Comparison of ENCODE assay signal across 9 cellular contexts in the genomic region with DNA sequence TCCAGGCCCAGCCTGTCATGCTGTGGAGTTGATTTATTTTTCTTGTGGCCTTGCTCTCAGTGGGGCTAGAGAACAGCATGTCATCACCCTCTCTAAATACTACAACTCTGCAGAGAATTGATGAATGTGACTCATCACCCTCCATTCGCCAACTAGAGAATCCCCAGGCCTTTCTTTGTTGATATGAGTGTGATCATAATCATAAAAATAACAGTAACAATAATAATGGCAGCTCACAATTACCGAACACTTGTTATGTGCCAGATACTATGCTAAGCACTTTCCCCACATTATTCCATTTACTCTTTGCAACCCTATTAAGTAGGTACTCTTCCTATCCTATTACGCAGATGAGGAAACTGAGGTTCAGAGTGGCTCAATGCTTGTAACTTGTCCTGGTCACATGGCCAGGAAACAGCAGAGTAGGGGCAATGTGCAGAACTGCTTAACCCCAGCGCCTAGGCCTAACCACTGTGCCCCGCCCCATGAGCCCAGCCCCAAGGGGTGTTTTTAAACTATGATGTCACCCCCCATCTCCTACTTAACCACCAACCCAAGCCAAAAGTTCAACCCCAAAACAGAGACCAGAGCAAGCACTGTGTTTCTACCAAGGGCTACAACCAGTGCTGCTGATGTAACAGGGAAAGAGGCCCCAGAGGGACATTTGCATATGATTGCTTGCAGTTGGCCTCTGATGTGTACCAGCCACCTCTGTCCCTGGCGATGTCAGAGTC.
DNase-seq lines count a peak whose midpoint lies in the region; ATAC-seq and TF ChIP-seq lines count a peak whose summit lies in the region.
"Had no signal": no experiment of that assay in that cellular context is flagged by ENCODE, and none has a peak within 500 bp of the region (broad histone marks: within the 10 kb centered on the region; RNA-seq: fewer than 3 reads in every experiment).

No MANE protein-coding gene starts in this region.

- ATAC-seq in DND-41 (ENCODE audit: insufficient read depth, low read depth): peak; percentile 48; the same call in 1 of the 3 replicates
- peak; percentile 81 for ATAC-seq in IMR-90 (ENCODE audit: low read depth)
- ATAC-seq in HG03457 (IDR thresholded peaks at IDR 0.05; ENCODE audit: unreplicated experiment): no peak
- no peak for ATAC-seq in HG02623 (IDR thresholded peaks at IDR 0.05; ENCODE audit: unreplicated experiment)
- no peak for ATAC-seq in GM19452 (IDR thresholded peaks at IDR 0.05; ENCODE audit: unreplicated experiment)

- H2BK20ac ChIP-seq in IMR-90 (ENCODE audit: low read depth, low read length): no peak overlapping the region

- no peak overlapping the region for H2BK120ac ChIP-seq in IMR-90 (ENCODE audit: low read depth, low read length)

- CTCF ChIA-PET in IMR-90 (lab: Yijun Ruan, JAX): no interaction called here

- no peak overlapping the region for H4K91ac ChIP-seq in IMR-90 (ENCODE audit: insufficient read depth, low read depth, low read length)

- H3K23ac ChIP-seq in IMR-90 (ENCODE audit: low read depth, low read length): no peak overlapping the region

- H4K20me1 ChIP-seq in DND-41 (ENCODE audit: insufficient read depth, low read length) (peaks cover 12% of the 10 kb centered on the region; the same call in 1 of the 2 replicates), IMR-90 (ENCODE audit: insufficient read depth, low read length) (no peaks in the 10 kb centered on the region; the same call in 1 of the 2 replicates)

- no peak overlapping the region for H3K18ac ChIP-seq in IMR-90 (ENCODE audit: low read depth, low read length)

- H3K9ac ChIP-seq in DND-41 (ENCODE audit: low read depth, low read length): no peak overlapping the region
- H3K9ac ChIP-seq in IMR-90 (ENCODE audit: low read depth, low read length): no peak overlapping the region

- no peaks in the 10 kb centered on the region for H3K79me2 ChIP-seq in DND-41 (ENCODE audit: insufficient read depth, low read length)

- H3K4me3 ChIP-seq in DND-41 (ENCODE audit: low read depth in 1 of 2, low read length in 2 of 2) (no peak overlapping the region), IMR-90 (ENCODE audit: insufficient read depth, low read depth, low read length) (no peak overlapping the region), muscle layer of duodenum (ENCODE audit: low read depth in 1 of 2, low read length in 2 of 2) (no peak overlapping the region)

- dilution Hi-C loops in IMR-90 (cut with HindIII; ENCODE audit: low sequenced_read_pairs, unreplicated experiment): no loop called here

- H2BK5ac ChIP-seq in IMR-90 (ENCODE audit: low read depth, low read length, poor library complexity, severe bottlenecking): no peak overlapping the region

- H3K79me1 ChIP-seq in IMR-90 (ENCODE audit: low read depth in 1 of 2, low read length in 2 of 2): no peaks in the 10 kb centered on the region

- BruUV-seq in IMR-90 (replicated peaks; lab: Mats Ljungman, UMichigan): no TSS peak

- POLR2A ChIA-PET in IMR-90 (lab: Charles Lee; ENCODE audit: unreplicated experiment): no interaction called here

- H2AFZ ChIP-seq in DND-41 (ENCODE audit: low read depth, low read length) (no peak overlapping the region), IMR-90 (replicated peaks; ENCODE audit: low read length, poor library complexity) (no peak overlapping the region)

- no peak overlapping the region for H3K14ac ChIP-seq in IMR-90 (replicated peaks; ENCODE audit: low read depth, low read length)

- H3K4ac ChIP-seq in IMR-90 (ENCODE audit: low read depth, low read length): no peak overlapping the region

- H3K4me2 ChIP-seq in DND-41 (ENCODE audit: insufficient read depth, low read length): no peak overlapping the region
- no peak overlapping the region for H3K4me2 ChIP-seq in IMR-90 (ENCODE audit: low read depth, low read length)

- peaks cover 10% of the 10 kb centered on the region for H3K27me3 ChIP-seq in DND-41 (ENCODE audit: insufficient read depth, low read length, poor library complexity)
- H3K27me3 ChIP-seq in IMR-90 (ENCODE audit: control insufficient read depth, insufficient read depth, low read length): peaks cover 56% of the 10 kb centered on the region
- H3K27me3 ChIP-seq in muscle layer of duodenum (ENCODE audit: low read depth, low read length): no peaks in the 10 kb centered on the region

- no peak overlapping the region for H2BK15ac ChIP-seq in IMR-90 (ENCODE audit: low read depth, low read length)

- no CpG with 5 or more reads among the region's 6 CpGs for WGBS in IMR-90 (ENCODE audit: extremely low coverage in 2 of 2, insufficient read length in 1 of 2), 2 experiments

- H2AK9ac ChIP-seq in IMR-90 (replicated peaks; ENCODE audit: low read depth, low read length, poor library complexity): no peak overlapping the region

- TF ChIP-seq RAD21 in IMR-90 (IDR thresholded peaks at IDR 0.05; ENCODE audit: low read length): no peak

- no peak for TF ChIP-seq CTCF in DND-41 (IDR thresholded peaks at IDR 0.05; ENCODE audit: borderline replicate concordance, extremely low read depth, low read length, poor library complexity, severe bottlenecking)
- no peak for TF ChIP-seq CTCF in IMR-90 (conservative IDR thresholded peaks at IDR 0.05; ENCODE audit: low read depth, low read length)

- no peak for TF ChIP-seq POLR2A in IMR-90 (IDR thresholded peaks at IDR 0.05; ENCODE audit: low read depth, low read length)

- H3K36me3 ChIP-seq in DND-41 (ENCODE audit: insufficient read depth, low read length): no peaks in the 10 kb centered on the region
- no peaks in the 10 kb centered on the region for H3K36me3 ChIP-seq in IMR-90 (ENCODE audit: control insufficient read depth, insufficient read depth, low read length)
- H3K36me3 ChIP-seq in muscle layer of duodenum (ENCODE audit: control insufficient read depth in 1 of 2, insufficient read depth in 2 of 2, low read length in 2 of 2): no peaks in the 10 kb centered on the region

- no peak overlapping the region for H2AK5ac ChIP-seq in IMR-90 (ENCODE audit: low read depth, low read length)

- DNase-seq in DND-41: no peak
- peak; percentile 74 for DNase-seq in IMR-90
- no peak for DNase-seq in caudate nucleus (lab: John Stamatoyannopoulos, UW)
- DNase-seq in DMS79 treated with DMSO at 0.1 percent for 48 hours (lab: John Stamatoyannopoulos, UW): no peak
- DNase-seq: activated CD4-positive, CD25-positive, alpha-beta regulatory T cell had no signal

- H3K9me3 ChIP-seq in DND-41 (ENCODE audit: insufficient read depth, low read length, severe bottlenecking) (no peaks in the 10 kb centered on the region), IMR-90 (ENCODE audit: control insufficient read depth, insufficient read depth, low read length) (no peaks in the 10 kb centered on the region), muscle layer of duodenum (ENCODE audit: control insufficient read depth in 1 of 2, low read length in 2 of 2) (no peaks in the 10 kb centered on the region)

- H3K4me1 ChIP-seq in DND-41 (ENCODE audit: insufficient read depth, low read length) (no peaks in the 10 kb centered on the region), IMR-90 (ENCODE audit: control insufficient read depth, insufficient read depth, low read length) (no peaks in the 10 kb centered on the region; the same call in 1 of the 2 replicates), muscle layer of duodenum (ENCODE audit: control insufficient read depth in 1 of 2, insufficient read depth in 2 of 2, low read length in 2 of 2) (peaks cover 0 to 23% of the 10 kb centered on the region in 2 donors)

- no peak overlapping the region for H4K8ac ChIP-seq in IMR-90 (ENCODE audit: low read depth in 2 of 2, low read length in 2 of 2)

- H4K5ac ChIP-seq in IMR-90 (ENCODE audit: low read depth, low read length): no peak overlapping the region

- intact Hi-C loops in IMR-90 (cut with micrococcal nuclease): no loop called here

- peaks cover 3% of the 10 kb centered on the region; the same call in 1 of the 2 replicates for H3K9me1 ChIP-seq in IMR-90 (ENCODE audit: insufficient read depth, low read length)

- no peak overlapping the region for H3K56ac ChIP-seq in IMR-90 (ENCODE audit: extremely low read depth, insufficient read depth, low read length)

- in situ Hi-C loops in IMR-90 (cut with MboI; ENCODE audit: low sequenced_read_pairs): no loop called here

- H3K27ac ChIP-seq in DND-41 (ENCODE audit: low read length) (no peak overlapping the region), IMR-90 (ENCODE audit: insufficient read depth, low read length) (no peak overlapping the region), caudate nucleus (ENCODE audit: low read depth, low read length) (peak overlapping the region; percentile 67), muscle layer of duodenum (ENCODE audit: low read length) (peak overlapping the region; percentile 16)

TF ChIP-seq in IMR-90, 13 proteins besides CTCF, POLR2A, EP300 and RAD21:
- TF ChIP-seq MAZ (IDR thresholded peaks at IDR 0.05; ENCODE audit: borderline replicate concordance, low read depth, low read length) (no peak), FOS (IDR thresholded peaks at IDR 0.05; ENCODE audit: low read depth, low read length) (peak; percentile 66)

Comparison
In these comparisons a context has a peak if more than half of its experiments do, and no peak if none do; other contexts are left out.
1. ATAC-seq: peak in DND-41 (single experiment) and IMR-90 (single experiment); none in HG03457 (single experiment), HG02623 (single experiment) and GM19452 (single experiment).
2. H3K27ac ChIP-seq: peak in caudate nucleus (single experiment) and muscle layer of duodenum (single experiment); none in DND-41 (single experiment) and IMR-90 (single experiment).